In the genomic region with DNA sequence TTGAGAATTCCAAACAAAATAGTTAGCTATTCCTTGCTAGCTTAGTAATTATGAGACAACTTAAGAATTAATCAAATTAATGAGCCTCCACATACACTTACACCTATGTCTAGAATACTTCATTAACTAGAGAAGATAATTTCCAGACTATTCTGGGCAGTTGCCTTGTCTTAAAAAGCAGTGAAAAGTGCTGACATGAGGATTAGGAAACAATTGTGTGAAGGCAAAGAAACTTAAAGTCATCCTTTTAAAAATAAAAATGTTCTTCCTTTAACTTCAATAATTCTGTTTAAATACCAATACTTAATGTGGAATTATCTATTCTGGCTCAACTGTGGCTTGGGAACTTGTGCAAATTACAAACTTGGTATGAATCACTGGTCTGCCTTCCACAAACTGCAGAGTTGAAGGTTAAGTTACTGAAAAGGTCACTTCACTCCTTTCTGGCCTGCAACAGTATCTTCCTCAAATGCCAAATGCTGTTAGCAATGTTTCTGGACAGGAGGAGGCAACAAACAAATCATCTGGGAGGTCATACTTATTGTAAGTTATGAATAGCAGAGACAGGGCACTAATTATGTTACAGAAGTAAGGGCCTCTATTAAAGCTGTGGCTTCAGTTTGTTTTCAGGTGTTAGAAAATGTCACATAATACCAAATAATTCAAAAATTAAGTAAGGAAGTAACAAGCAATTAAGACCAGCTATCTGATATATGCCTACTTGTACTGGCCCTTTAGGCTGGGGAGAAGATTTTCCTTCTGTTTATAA, we compare ENCODE assay signal across 8 cellular contexts. TPM values are rescaled to one million over a fixed set of nuclear protein-coding genes. Genes with fewer than 3 reads are reported as not detected.
DNase-seq lines count a peak whose midpoint lies in the region; ATAC-seq lines count a peak whose summit lies in the region.

No MANE protein-coding gene starts in this region.

- no peaks in the 10 kb centered on the region for H3K9me3 Mint-ChIP-seq in activated CD4-positive, alpha-beta T cell treated with anti-CD3 and anti-CD28 coated beads for 36 hours (ENCODE audit: low read depth)
- H3K9me3 Mint-ChIP-seq in activated naive CD8-positive, alpha-beta T cell treated with anti-CD3 and anti-CD28 coated beads, Interleukin-2, amount 50 U/mL, for 24 hours, result no peaks in the 10 kb centered on the region

- no peaks in the 10 kb centered on the region for H3K27me3 Mint-ChIP-seq in activated CD4-positive, alpha-beta T cell treated with anti-CD3 and anti-CD28 coated beads for 36 hours
- no peaks in the 10 kb centered on the region for H3K27me3 Mint-ChIP-seq in activated naive CD8-positive, alpha-beta T cell treated with anti-CD3 and anti-CD28 coated beads, Interleukin-2, amount 50 U/mL, for 24 hours

- H3K27ac ChIP-seq in temporal lobe (ENCODE audit: low read depth, low read length), result peak overlapping the region; percentile 9

- peaks cover 23% of the 10 kb centered on the region for H3K36me3 Mint-ChIP-seq in activated CD4-positive, alpha-beta T cell treated with anti-CD3 and anti-CD28 coated beads for 36 hours (ENCODE audit: low read depth)
- peaks cover 15% of the 10 kb centered on the region for H3K36me3 Mint-ChIP-seq in activated naive CD8-positive, alpha-beta T cell treated with anti-CD3 and anti-CD28 coated beads, Interleukin-2, amount 50 U/mL, for 24 hours (ENCODE audit: low read depth)

- H3K4me1 Mint-ChIP-seq in activated CD4-positive, alpha-beta T cell treated with anti-CD3 and anti-CD28 coated beads for 36 hours, result peaks cover 74% of the 10 kb centered on the region
- H3K4me1 Mint-ChIP-seq in activated naive CD8-positive, alpha-beta T cell treated with anti-CD3 and anti-CD28 coated beads, Interleukin-2, amount 50 U/mL, for 24 hours, result peaks cover 82% of the 10 kb centered on the region

- intact Hi-C loops in activated CD4-positive, alpha-beta T cell treated with anti-CD3 and anti-CD28 coated beads for 36 hours (cut with DNase I, micrococcal nuclease), result loop anchor here in 1 of 2 experiments (1.0 to 2.0 kb wide), 2 partner anchors 8 to 27 kb away; no protein-coding TSS in a partner anchor
- intact Hi-C loops in left colon (cut with DNase I, micrococcal nuclease), result no loop called here

- CTCF ChIA-PET in activated CD4-positive, alpha-beta T cell treated with anti-CD3 and anti-CD28 coated beads for 36 hours (lab: Charles Lee), result interaction anchor here (0.6 to 7.1 kb wide), 10 partner anchors 8 to 95 kb away, joined by 3 to 57 read pairs (median 4); a partner anchor contains a TSS

- no peak overlapping the region for H3K4me3 Mint-ChIP-seq in activated CD4-positive, alpha-beta T cell treated with anti-CD3 and anti-CD28 coated beads for 36 hours
- peak overlapping the region; percentile 19 for H3K4me3 Mint-ChIP-seq in activated naive CD8-positive, alpha-beta T cell treated with anti-CD3 and anti-CD28 coated beads, Interleukin-2, amount 50 U/mL, for 24 hours

- peak overlapping the region; percentile 76 for H3K27ac Mint-ChIP-seq in activated CD4-positive, alpha-beta T cell treated with anti-CD3 and anti-CD28 coated beads for 36 hours
- peak overlapping the region; percentile 82 for H3K27ac Mint-ChIP-seq in activated naive CD8-positive, alpha-beta T cell treated with anti-CD3 and anti-CD28 coated beads, Interleukin-2, amount 50 U/mL, for 24 hours

- no peak for DNase-seq in activated CD4-positive, alpha-beta T cell treated with anti-CD3 and anti-CD28 coated beads for 36 hours
- no peak for DNase-seq in activated CD4-positive, alpha-beta T cell treated with anti-CD3 and anti-CD28 coated beads for 48 hours
- DNase-seq in activated naive CD8-positive, alpha-beta T cell treated with anti-CD3 and anti-CD28 coated beads, Interleukin-2, amount 50 U/mL, for 24 hours, result no peak
- DNase-seq in left colon, result no peak
- DNase-seq in iPS-NIHi11 (ENCODE audit: low spot score), result no peak
- no peak for DNase-seq in occipital lobe (lab: John Stamatoyannopoulos, UW)
- no peak for DNase-seq in mucosa of gallbladder (ENCODE audit: low spot score)

- POLR2A ChIA-PET in activated CD4-positive, alpha-beta T cell treated with anti-CD3 and anti-CD28 coated beads for 36 hours (lab: Charles Lee), result interaction anchor here (1.0 to 1.2 kb wide), 3 partner anchors 10 to 21 kb away, joined by 4 to 5 read pairs (median 4); no protein-coding TSS in a partner anchor

- no peak for ATAC-seq in activated CD4-positive, alpha-beta T cell treated with anti-CD3 and anti-CD28 coated beads for 36 hours
- ATAC-seq in activated naive CD8-positive, alpha-beta T cell treated with anti-CD3 and anti-CD28 coated beads, Interleukin-2, amount 50 U/mL, for 24 hours, result peak; percentile 78
- peak; percentile 30 for ATAC-seq in left colon

RNA-seq across cellular contexts. Expression of a gene that starts 19.2 kb away (rescaled TPM):
- 10 to 100 TPM; 33.4 to 36.5 TPM for total RNA-seq in activated CD4-positive, alpha-beta T cell treated with anti-CD3 and anti-CD28 coated beads for 36 hours
- total RNA-seq in left colon, result 10 to 100 TPM; 30.7 to 32.4 TPM
- total RNA-seq in temporal lobe, result 7.6 TPM
- total RNA-seq in occipital lobe, result 10.3 TPM
- total RNA-seq in mucosa of gallbladder, result 18.2 TPM

RNA-seq across cellular contexts. Expression of a gene that starts 50.0 kb away (rescaled TPM):
- 1 to 10 TPM; 7.2 to 7.3 TPM for total RNA-seq in activated CD4-positive, alpha-beta T cell treated with anti-CD3 and anti-CD28 coated beads for 36 hours
- 1 to 10 TPM; 8.0 to 9.1 TPM for total RNA-seq in left colon
- total RNA-seq in temporal lobe, result 27.8 TPM
- 38.1 TPM for total RNA-seq in occipital lobe
- 61.5 TPM for total RNA-seq in mucosa of gallbladder
